In genomic region chr15:40857601-40858351, GRCh38 we compare ENCODE assay signal across 8 cellular contexts. TPM values are rescaled to one million over a fixed set of nuclear protein-coding genes. Genes with fewer than 3 reads are reported as not detected.
DNase-seq lines count a peak whose midpoint lies in the region; ATAC-seq and TF ChIP-seq lines count a peak whose summit lies in the region.

No MANE protein-coding gene starts in this region.

- H3K36me3 ChIP-seq in A673 (ENCODE audit: insufficient read depth, low read length, poor library complexity, severe bottlenecking) (no peaks in the 10 kb centered on the region), testis (ENCODE audit: low read depth, missing control alignments) (no peaks in the 10 kb centered on the region)

- H3K27me3 ChIP-seq in A673 (replicated peaks; ENCODE audit: insufficient read depth, low read depth, low read length, poor library complexity) (no peaks in the 10 kb centered on the region), testis (no peaks in the 10 kb centered on the region)

- no TSS peak for BruUV-seq in A673 (replicated peaks; lab: Mats Ljungman, UMichigan)

- TF ChIP-seq POLR2A in testis (IDR thresholded peaks at IDR 0.05), result no peak

- H3K4me3 ChIP-seq in A673 (ENCODE audit: low read depth, low read length, poor library complexity, severe bottlenecking) (peak overlapping the region; percentile 25), fibroblast of the aortic adventitia (ENCODE audit: low read depth, low read length) (no peak overlapping the region), testis (no peak overlapping the region)

- intact Hi-C loops in A673 (cut with micrococcal nuclease; ENCODE audit: unreplicated experiment), result loop anchor here (2.0 kb wide), 1 partner anchor 111 kb away; no protein-coding TSS in a partner anchor
- intact Hi-C loops in testis (cut with DNase I; ENCODE audit: low total_unique reads), result no loop called here

- H3K4me1 ChIP-seq in A673 (ENCODE audit: insufficient read depth, low read length, poor library complexity, severe bottlenecking) (peaks cover 18% of the 10 kb centered on the region), testis (no peaks in the 10 kb centered on the region)

- H3K27ac ChIP-seq in A673 (ENCODE audit: low read depth, low read length, poor library complexity, severe bottlenecking) (no peak overlapping the region), testis (no peak overlapping the region)

- DNase-seq in A673 (ENCODE audit: low spot score) (peak; percentile 90), RPMI7951 (ENCODE audit: low read depth) (peak; percentile 63), fibroblast of the aortic adventitia (ENCODE audit: low read depth) (peak; percentile 67), nucleus accumbens (lab: John Stamatoyannopoulos, UW) (peak in 45 of 56 donors; percentile 6 to 77 (median 42)), testis (peak; percentile 75)
- peak; percentile 64 to 74 for DNase-seq in activated T-helper 1 cell treated with anti-CD3 and anti-CD28 coated beads, Interleukin-2, amount 50 U/mL, for 16 hours (ENCODE audit: low read depth in 1 of 2, low spot score in 1 of 2)

- TF ChIP-seq CTCF in A673 (conservative IDR thresholded peaks at IDR 0.05; ENCODE audit: low read depth, low read length) (peak; percentile 99), fibroblast of the aortic adventitia (IDR thresholded peaks at IDR 0.05; ENCODE audit: insufficient read depth, low read length) (peak; percentile 99), testis (IDR thresholded peaks at IDR 0.05) (peak; percentile 83 to 93 (median 93))

- peak; percentile 91 for TF ChIP-seq RAD21 in Ishikawa (IDR thresholded peaks at IDR 0.05; ENCODE audit: low read depth)

- WGBS in testis, 2 donors, result 31 to 44% methylated on average over 12 to 15 of the region's 15 CpGs

- peak; percentile 75 for ATAC-seq in GM18867 (IDR thresholded peaks at IDR 0.05; ENCODE audit: unreplicated experiment)

- POLR2A ChIA-PET in A673 (lab: Charles Lee; ENCODE audit: low non-redundant PET), result interaction anchor here (0.6 kb wide), 2 partner anchors 61 to 916 kb away, joined by 3 to 4 read pairs; partner anchors contain the start of gene MAPKBP1

- no peak for TF ChIP-seq EP300 in Ishikawa (IDR thresholded peaks at IDR 0.05; ENCODE audit: borderline replicate concordance)

- H3K9me3 ChIP-seq in A673 (ENCODE audit: low read depth, low read length, poor library complexity, severe bottlenecking) (no peaks in the 10 kb centered on the region), testis (no peaks in the 10 kb centered on the region)

- CTCF ChIA-PET in A673 (lab: Charles Lee), result interaction anchor here (0.5 to 3.2 kb wide), 20 partner anchors 9 to 360 kb away, joined by 3 to 103 read pairs (median 5); partner anchors contain the start of genes RHOV and VPS18

TF ChIP-seq in Ishikawa, 13 proteins besides CTCF, POLR2A, EP300 and RAD21:
- TF ChIP-seq ZBTB7A (IDR thresholded peaks at IDR 0.05; ENCODE audit: low read depth), result no peak
- TF ChIP-seq USF1 (IDR thresholded peaks at IDR 0.05), result no peak
- TF ChIP-seq NFIC (IDR thresholded peaks at IDR 0.05), result peak; percentile 38; the same call in 1 of the 2 replicates
- TF ChIP-seq YY1 (IDR thresholded peaks at IDR 0.05; ENCODE audit: low read depth), result 0 out of 2 replicates have a peak, but pooled peaks have one; percentile 22
- TF ChIP-seq MAX (IDR thresholded peaks at IDR 0.05), result peak; percentile 57; the same call in 1 of the 2 replicates
- TF ChIP-seq TEAD4 (IDR thresholded peaks at IDR 0.05), result no peak
- 0 out of 2 replicates have a peak, but pooled peaks have one; percentile 37 for TF ChIP-seq TCF12 (IDR thresholded peaks at IDR 0.05; ENCODE audit: low read depth)

RNA-seq across cellular contexts. Expression of gene SPINT1, which starts 13.9 kb away (rescaled TPM):
- 1.9 and 3.3 TPM in 2 replicates for total RNA-seq in A673 (2021)
- total RNA-seq in RPMI7951 (2014; rRNA removed; shearing (Covaris generic)), result not detected in 2 replicates
- not detected in 2 replicates for total RNA-seq in fibroblast of the aortic adventitia (ENCODE audit: low replicate concordance)
- total RNA-seq in testis, result 10 to 100 TPM in 1 of 2 donors, 1 to 10 TPM in 1; 9.5 to 10.5 TPM
- 7.2 TPM for polyA plus RNA-seq in testis (ENCODE audit: insufficient read depth, low read depth, low replicate concordance)

RNA-seq across cellular contexts. Expression of gene RHOV, which starts 16.3 kb away (rescaled TPM):
- total RNA-seq in A673 (2021) (1.6 TPM in 2 replicates), fibroblast of the aortic adventitia (ENCODE audit: low replicate concordance) (0.82 TPM in 1 of 2 replicates, not detected in the other), testis (under 1 TPM; 0.24 to 0.50 TPM)
- total RNA-seq in RPMI7951 (2014; rRNA removed; shearing (Covaris generic)), result 0.12 and 0.20 TPM in 2 replicates
- 0.91 TPM for polyA plus RNA-seq in testis (ENCODE audit: insufficient read depth, low read depth, low replicate concordance)

RNA-seq across cellular contexts. Expression of gene PPP1R14D, which starts 29.3 kb away (rescaled TPM):
- total RNA-seq in A673 (2021), result not detected in 2 replicates
- total RNA-seq in RPMI7951 (2014; rRNA removed; shearing (Covaris generic)), result not detected in 2 replicates
- not detected in 2 replicates for total RNA-seq in fibroblast of the aortic adventitia (ENCODE audit: low replicate concordance)
- under 1 TPM; 0.43 to 0.55 TPM for total RNA-seq in testis
- not detected for polyA plus RNA-seq in testis (ENCODE audit: insufficient read depth, low read depth, low replicate concordance)

RNA-seq across cellular contexts. Expression of gene VPS18, which starts 36.5 kb away (rescaled TPM):
- total RNA-seq in A673 (2021), result 21.9 and 23.8 TPM in 2 replicates
- 14.9 and 18.4 TPM in 2 replicates for total RNA-seq in RPMI7951 (2014; rRNA removed; shearing (Covaris generic))
- total RNA-seq in fibroblast of the aortic adventitia (ENCODE audit: low replicate concordance), result 32.2 and 57.4 TPM in 2 replicates
- total RNA-seq in testis, result 10 to 100 TPM; 25.5 to 33.4 TPM
- polyA plus RNA-seq in testis (ENCODE audit: insufficient read depth, low read depth, low replicate concordance), result 16.3 TPM

RNA-seq across cellular contexts. Expression of gene DNAJC17, which starts 50.5 kb away (rescaled TPM):
- total RNA-seq in A673 (2021) (34.5 and 37.1 TPM in 2 replicates), fibroblast of the aortic adventitia (ENCODE audit: low replicate concordance) (21.6 and 33.5 TPM in 2 replicates), testis (10 to 100 TPM; 11.1 to 21.6 TPM)
- total RNA-seq in RPMI7951 (2014; rRNA removed; shearing (Covaris generic)), result 36.3 and 36.9 TPM in 2 replicates
- polyA plus RNA-seq in testis (ENCODE audit: insufficient read depth, low read depth, low replicate concordance), result 22.6 TPM
